ENCODE assay signal across 1 cellular context in the genomic region with DNA sequence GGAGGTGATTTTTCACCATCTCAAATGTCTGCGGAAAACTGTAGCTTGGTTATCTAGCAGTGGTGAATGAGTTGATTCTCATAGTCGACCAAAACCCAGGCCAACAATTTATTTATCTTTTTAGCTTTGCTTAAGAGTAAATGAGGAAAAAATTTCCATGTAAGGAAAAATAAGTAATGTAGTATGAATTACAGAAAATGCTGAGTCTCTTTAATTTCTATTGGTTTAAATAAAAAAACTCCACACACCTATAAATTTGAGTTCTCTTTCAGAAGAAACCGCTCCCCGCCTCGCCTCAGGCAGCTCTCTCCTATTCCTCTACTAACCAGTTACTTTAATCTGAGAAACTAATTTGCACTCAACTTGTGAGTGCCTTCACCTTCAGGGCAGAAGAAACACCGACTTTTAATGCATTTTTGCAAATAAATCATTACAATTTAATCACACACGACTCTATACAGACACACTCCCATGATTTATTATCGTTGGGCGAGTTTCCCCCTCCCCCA.
TF ChIP-seq lines count a peak whose summit lies in the region.

No MANE protein-coding gene starts in this region.

TF ChIP-seq in H1, 55 proteins besides CTCF, POLR2A, EP300 and RAD21:
- TF ChIP-seq RFX5 (IDR thresholded peaks at IDR 0.05; ENCODE audit: borderline replicate concordance, low read depth, low read length): no peak
- no peak for TF ChIP-seq HDAC6 (IDR thresholded peaks at IDR 0.05; ENCODE audit: low read depth, low read length)
